ENCODE assay signal across 24 cellular contexts in the genomic region with DNA sequence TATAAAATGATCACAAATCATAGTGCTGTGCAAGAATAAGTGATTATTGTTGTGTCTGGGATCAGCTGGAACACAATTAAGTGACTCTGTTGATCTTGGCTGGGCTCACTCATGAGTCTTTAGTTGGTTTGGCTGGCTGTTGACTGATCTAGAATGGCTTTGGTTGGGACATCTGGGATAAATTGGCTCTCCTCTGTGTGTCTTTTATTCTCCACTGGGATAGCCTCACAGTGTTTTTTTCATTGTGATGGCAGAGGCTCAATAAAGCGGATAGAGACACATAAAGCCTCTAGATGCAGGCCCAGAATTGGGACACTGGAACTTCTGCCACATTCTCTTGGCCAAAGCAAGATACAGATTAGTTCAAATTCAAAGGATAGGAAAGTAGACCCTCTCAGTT.
DNase-seq lines count a peak whose midpoint lies in the region; ATAC-seq and TF ChIP-seq lines count a peak whose summit lies in the region.
"Had no signal": no experiment of that assay in that cellular context is flagged by ENCODE, and none has a peak within 500 bp of the region (broad histone marks: within the 10 kb centered on the region; RNA-seq: fewer than 3 reads in every experiment).

No MANE protein-coding gene starts in this region.

- no peak overlapping the region for H3K27ac Mint-ChIP-seq in CD4-positive, alpha-beta T cell
- H3K27ac Mint-ChIP-seq: B cell; CD8-positive, alpha-beta memory T cell; IgD-negative memory B cell had no signal

- no peaks in the 10 kb centered on the region for H3K4me1 Mint-ChIP-seq in CD4-positive, alpha-beta T cell (ENCODE audit: low read depth)
- H3K4me1 Mint-ChIP-seq: B cell; CD8-positive, alpha-beta memory T cell had no signal

- H3K36me3 ChIP-seq in heart left ventricle (no peaks in the 10 kb centered on the region), right atrium auricular region (no peaks in the 10 kb centered on the region)
- H3K36me3 ChIP-seq: SJSA1 had no signal

- H3K4me1 ChIP-seq in heart left ventricle (peaks cover 0 to 4% (median 0%) of the 10 kb centered on the region in 12 donors), right atrium auricular region (no peaks in the 10 kb centered on the region)
- H3K4me1 ChIP-seq: A549, SJSA1 had no signal

- H3K4me3 ChIP-seq in heart left ventricle (no peak overlapping the region), right atrium auricular region (no peak overlapping the region)
- H3K4me3 ChIP-seq: A549, SJSA1 had no signal

- 53 to 75% (median 66%) methylated on average over 1 of the region's 1 CpG for WGBS in heart left ventricle, 4 donors

- CTCF ChIA-PET in CD4-positive, alpha-beta T cell (lab: Charles Lee) = no interaction called here

- H3K27ac ChIP-seq in heart left ventricle (no peak overlapping the region), right atrium auricular region (no peak overlapping the region)
- H3K27ac ChIP-seq in CD4-positive, alpha-beta T cell (ENCODE audit: low read depth, low read length) = no peak overlapping the region
- H3K27ac ChIP-seq: A549, C4-2B, HL-60, KMS-11, SJSA1 had no signal

- H3K27me3 ChIP-seq in heart left ventricle = no peaks in the 10 kb centered on the region
- H3K27me3 ChIP-seq in right atrium auricular region = no peaks in the 10 kb centered on the region
- no peaks in the 10 kb centered on the region for H3K27me3 ChIP-seq in CD4-positive, alpha-beta T cell (ENCODE audit: control insufficient read depth, insufficient read depth, low read length)
- H3K27me3 ChIP-seq: SJSA1 had no signal

- H3K9me3 ChIP-seq in heart left ventricle (no peaks in the 10 kb centered on the region), right atrium auricular region (no peaks in the 10 kb centered on the region)
- H3K9me3 ChIP-seq in CD4-positive, alpha-beta T cell (ENCODE audit: control insufficient read depth, low read length) = no peaks in the 10 kb centered on the region
- H3K9me3 ChIP-seq: A549, SJSA1 had no signal

- no peaks in the 10 kb centered on the region for H3K27me3 Mint-ChIP-seq in CD4-positive, alpha-beta T cell
- H3K27me3 Mint-ChIP-seq: B cell; CD8-positive, alpha-beta memory T cell had no signal

- H3K4me3 Mint-ChIP-seq in CD4-positive, alpha-beta T cell = no peak overlapping the region
- H3K4me3 Mint-ChIP-seq: B cell; CD8-positive, alpha-beta memory T cell; IgD-negative memory B cell had no signal

- H3K36me3 Mint-ChIP-seq in CD4-positive, alpha-beta T cell (ENCODE audit: low read depth) = no peaks in the 10 kb centered on the region
- H3K36me3 Mint-ChIP-seq: CD8-positive, alpha-beta memory T cell had no signal

- intact Hi-C loops in heart left ventricle (cut with DNase I) (no loop called here), left cardiac atrium (cut with DNase I) (no loop called here), posterior cingulate gyrus (cut with DNase I) (no loop called here)
- intact Hi-C loops in CD4-positive, alpha-beta T cell (cut with DNase I, micrococcal nuclease) = no loop called here

- DNase-seq in heart left ventricle (no peak), right atrium auricular region (ENCODE audit: low spot score) (no peak), left cardiac atrium (no peak), putamen (ENCODE audit: low spot score) (peak; percentile 12), posterior cingulate gyrus (no peak)
- DNase-seq in CD4-positive, alpha-beta T cell = no peak
- DNase-seq: CD8-positive, alpha-beta memory T cell; GF-D8; MM.1S; NCI-H2029; NCI-H2227 treated with DMSO at 0.1 percent for 48 hours; NCI-H510A treated with DMSO at 0.1 percent for 48 hours; NCI-H748 treated with DMSO at 0.1 percent for 48 hours; NK-92 treated with Interleukin-12 subunit alpha and Interleukin-12 subunit beta, amount 100 ng/mL, for 24 hours had no signal

- TF ChIP-seq POLR2A in heart left ventricle (IDR thresholded peaks at IDR 0.05) = no peak

- ATAC-seq in heart left ventricle (peak in 3 of 4 donors; percentile 24 to 41 (median 27)), left cardiac atrium (peak; percentile 68 to 92), HG02623 (IDR thresholded peaks at IDR 0.05; ENCODE audit: unreplicated experiment) (no peak)
- no peak for ATAC-seq in CD4-positive, alpha-beta T cell (ENCODE audit: poor library complexity)
- ATAC-seq: A549, HCT116, PC-3 had no signal

- POLR2A ChIA-PET in CD4-positive, alpha-beta T cell (lab: Charles Lee) = no interaction called here

- TF ChIP-seq CTCF in heart left ventricle (IDR thresholded peaks at IDR 0.05) = no peak
- TF ChIP-seq CTCF in right atrium auricular region (IDR thresholded peaks at IDR 0.05) = no peak
- TF ChIP-seq CTCF in CD4-positive, alpha-beta T cell (IDR thresholded peaks at IDR 0.05) = no peak

- no peaks in the 10 kb centered on the region for H3K9me3 Mint-ChIP-seq in CD4-positive, alpha-beta T cell
- H3K9me3 Mint-ChIP-seq: CD8-positive, alpha-beta memory T cell; IgD-negative memory B cell had no signal

Comparison
In these comparisons a context has a peak if more than half of its experiments do, and no peak if none do; other contexts are left out.
1. ATAC-seq: peak in heart left ventricle (3 of 4) and left cardiac atrium (2 of 2); none in HG02623 (single experiment) and CD4-positive, alpha-beta T cell (single experiment).